18 cellular contexts compared by ENCODE assay signal in the genomic region with DNA sequence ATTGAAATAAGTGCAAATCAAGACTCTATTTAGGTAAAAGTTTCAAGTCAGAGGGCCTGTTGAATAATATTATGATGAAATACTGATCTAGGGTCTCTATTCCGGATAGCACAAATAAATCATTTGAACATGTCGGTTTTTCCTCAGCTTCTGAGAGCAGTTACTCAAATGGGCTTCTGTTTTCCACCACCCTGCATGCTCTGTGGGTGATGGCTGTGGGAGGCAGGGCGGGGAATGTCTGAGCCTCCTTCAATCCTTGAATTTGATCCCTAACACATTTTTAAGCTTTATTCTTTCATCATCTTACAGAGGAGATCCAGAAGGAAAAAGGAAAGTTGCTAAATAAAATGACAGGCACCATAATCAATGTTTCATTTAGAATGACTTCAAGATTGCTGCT. TPM values are rescaled to one million over a fixed set of nuclear protein-coding genes. Genes with fewer than 3 reads are reported as not detected.
DNase-seq lines count a peak whose midpoint lies in the region; ATAC-seq and TF ChIP-seq lines count a peak whose summit lies in the region.
"Had no signal": no experiment of that assay in that cellular context is flagged by ENCODE, and none has a peak within 500 bp of the region (broad histone marks: within the 10 kb centered on the region; RNA-seq: fewer than 3 reads in every experiment).

No MANE protein-coding gene starts in this region.

- no peaks in the 10 kb centered on the region for H4K20me1 ChIP-seq in smooth muscle cell (ENCODE audit: low read depth)

- H3K27me3 ChIP-seq in ascending aorta: no peaks in the 10 kb centered on the region
- H3K27me3 ChIP-seq in left ventricle myocardium inferior (ENCODE audit: low read depth): peaks cover 19% of the 10 kb centered on the region
- no peaks in the 10 kb centered on the region for H3K27me3 ChIP-seq in smooth muscle cell (ENCODE audit: low read depth)
- H3K27me3 ChIP-seq in CD4-positive, alpha-beta memory T cell (ENCODE audit: insufficient read depth, low read length): no peaks in the 10 kb centered on the region

- H3K4me3 ChIP-seq in ascending aorta (peak overlapping the region in 1 of 2 donors; percentile 98), left ventricle myocardium inferior (peak overlapping the region; percentile 45), smooth muscle cell (peak overlapping the region; percentile 0), foreskin fibroblast (ENCODE audit: low read depth in 1 of 2, low read length in 2 of 2) (no peak overlapping the region)
- no peak overlapping the region for H3K4me3 ChIP-seq in CD4-positive, alpha-beta memory T cell (ENCODE audit: low read length in 2 of 2)
- H3K4me3 ChIP-seq: HAP-1 had no signal

- peak overlapping the region; percentile 86 for H3K4me2 ChIP-seq in smooth muscle cell

- no peak overlapping the region for H3K27ac Mint-ChIP-seq in endothelial cell (ENCODE audit: unreplicated experiment)
- H3K27ac Mint-ChIP-seq in activated CD8-positive, alpha-beta T cell treated with anti-CD3 and anti-CD28 coated beads, Interleukin-2, amount 10 ng/mL, durations not matched to agents 7 days and 5 days: no peak overlapping the region
- no peak overlapping the region for H3K27ac Mint-ChIP-seq in CD4-positive, alpha-beta memory T cell
- H3K27ac Mint-ChIP-seq: T-helper 17 cell had no signal

- no peaks in the 10 kb centered on the region for H3K27me3 Mint-ChIP-seq in endothelial cell (ENCODE audit: unreplicated experiment)
- H3K27me3 Mint-ChIP-seq in activated CD8-positive, alpha-beta T cell treated with anti-CD3 and anti-CD28 coated beads, Interleukin-2, amount 10 ng/mL, durations not matched to agents 7 days and 5 days (ENCODE audit: low read depth): peaks cover 2% of the 10 kb centered on the region
- H3K27me3 Mint-ChIP-seq in CD4-positive, alpha-beta memory T cell: no peaks in the 10 kb centered on the region

- no peak for ATAC-seq in activated CD8-positive, alpha-beta T cell treated with anti-CD3 and anti-CD28 coated beads, Interleukin-2, amount 10 ng/mL, durations not matched to agents 7 days and 5 days
- ATAC-seq: T-helper 17 cell had no signal

- POLR2A ChIA-PET in activated CD8-positive, alpha-beta T cell treated with anti-CD3 and anti-CD28 coated beads, Interleukin-2, amount 10 ng/mL, durations not matched to agents 7 days and 5 days (lab: Charles Lee): no interaction called here
- POLR2A ChIA-PET in CD4-positive, alpha-beta memory T cell (lab: Charles Lee; ENCODE audit: partially characterized antibody): no interaction called here

- H3K79me2 ChIP-seq in smooth muscle cell (ENCODE audit: low read depth): peaks cover 70% of the 10 kb centered on the region

- H3K9ac ChIP-seq in smooth muscle cell (ENCODE audit: low read depth): no peak overlapping the region

- DNase-seq in A172 (ENCODE audit: low spot score) (peak; percentile 28), ascending aorta (ENCODE audit: low spot score in 2 of 2) (no peak), left ventricle myocardium inferior (no peak), smooth muscle cell (lab: John Stamatoyannopoulos, UW; ENCODE audit: unreplicated experiment) (no peak), foreskin fibroblast (no peak), endothelial cell (ENCODE audit: low spot score) (no peak)
- no peak for DNase-seq in activated CD8-positive, alpha-beta T cell treated with anti-CD3 and anti-CD28 coated beads, Interleukin-2, amount 10 ng/mL, durations not matched to agents 7 days and 5 days
- no peak for DNase-seq in CD4-positive, alpha-beta memory T cell
- DNase-seq: activated naive CD4-positive, alpha-beta T cell; activated T-cell treated with anti-CD3 and anti-CD28 coated beads for 4 hours; DMS 273 treated with DMSO at 0.1 percent for 48 hours; NCI-H146; SIG-M5; T-helper 17 cell had no signal

- peak overlapping the region; percentile 36 for H2AFZ ChIP-seq in smooth muscle cell (ENCODE audit: low read depth)

- CTCF ChIA-PET in activated CD8-positive, alpha-beta T cell treated with anti-CD3 and anti-CD28 coated beads, Interleukin-2, amount 10 ng/mL, durations not matched to agents 7 days and 5 days (lab: Charles Lee): no interaction called here
- CTCF ChIA-PET in CD4-positive, alpha-beta memory T cell (lab: Charles Lee; ENCODE audit: partially characterized antibody): no interaction called here

- H3K9me3 Mint-ChIP-seq in endothelial cell (ENCODE audit: unreplicated experiment): no peaks in the 10 kb centered on the region
- no peaks in the 10 kb centered on the region for H3K9me3 Mint-ChIP-seq in activated CD8-positive, alpha-beta T cell treated with anti-CD3 and anti-CD28 coated beads, Interleukin-2, amount 10 ng/mL, durations not matched to agents 7 days and 5 days (ENCODE audit: insufficient read depth)
- H3K9me3 Mint-ChIP-seq in CD4-positive, alpha-beta memory T cell: peaks cover 0 to 3% (median 0%) of the 10 kb centered on the region in 8 donors

- H3K27ac ChIP-seq in ascending aorta (peak overlapping the region; percentile 93 to 96), left ventricle myocardium inferior (replicated peaks) (peak overlapping the region; percentile 92), smooth muscle cell (ENCODE audit: low read depth) (peak overlapping the region; percentile 84)
- H3K27ac ChIP-seq in CD4-positive, alpha-beta memory T cell (ENCODE audit: low read depth, low read length): no peak overlapping the region
- H3K27ac ChIP-seq: C4-2B, neutrophil, VCaP had no signal

- H3K36me3 ChIP-seq in ascending aorta: no peaks in the 10 kb centered on the region
- no peaks in the 10 kb centered on the region for H3K36me3 ChIP-seq in left ventricle myocardium inferior
- H3K36me3 ChIP-seq in smooth muscle cell (ENCODE audit: low read depth): no peaks in the 10 kb centered on the region
- no peaks in the 10 kb centered on the region for H3K36me3 ChIP-seq in CD4-positive, alpha-beta memory T cell (ENCODE audit: insufficient read depth, low read length)
- H3K36me3 ChIP-seq: HAP-1, neutrophil had no signal

- 7% methylated on average over 3 of the region's 3 CpGs for WGBS in smooth muscle cell (ENCODE audit: low lambda C conversion rate)

- no peak overlapping the region for H3K4me3 Mint-ChIP-seq in endothelial cell (ENCODE audit: unreplicated experiment)
- H3K4me3 Mint-ChIP-seq in activated CD8-positive, alpha-beta T cell treated with anti-CD3 and anti-CD28 coated beads, Interleukin-2, amount 10 ng/mL, durations not matched to agents 7 days and 5 days: no peak overlapping the region
- H3K4me3 Mint-ChIP-seq in CD4-positive, alpha-beta memory T cell: no peak overlapping the region
- H3K4me3 Mint-ChIP-seq: T-helper 17 cell had no signal

- H3K9me3 ChIP-seq in ascending aorta (no peaks in the 10 kb centered on the region), left ventricle myocardium inferior (replicated peaks) (no peaks in the 10 kb centered on the region), smooth muscle cell (replicated peaks; ENCODE audit: low read depth) (no peaks in the 10 kb centered on the region)
- no peaks in the 10 kb centered on the region for H3K9me3 ChIP-seq in CD4-positive, alpha-beta memory T cell (ENCODE audit: control insufficient read depth in 1 of 2, low read length in 2 of 2)
- H3K9me3 ChIP-seq: HAP-1, neutrophil had no signal

- TF ChIP-seq CTCF in ascending aorta (IDR thresholded peaks at IDR 0.05) (no peak), left ventricle myocardium inferior (IDR thresholded peaks at IDR 0.05; ENCODE audit: borderline replicate concordance) (no peak), smooth muscle cell (IDR thresholded peaks at IDR 0.05; ENCODE audit: borderline replicate concordance, insufficient read depth, poor library complexity, severe bottlenecking) (no peak), foreskin fibroblast (IDR thresholded peaks at IDR 0.05; ENCODE audit: low read depth, low read length) (no peak), endothelial cell (IDR thresholded peaks at IDR 0.05; ENCODE audit: unreplicated experiment) (no peak)

- H3K4me1 ChIP-seq in ascending aorta: peaks cover 0 to 2% of the 10 kb centered on the region in 2 donors
- H3K4me1 ChIP-seq in left ventricle myocardium inferior: no peaks in the 10 kb centered on the region
- H3K4me1 ChIP-seq in smooth muscle cell (ENCODE audit: low read depth): peaks cover 6% of the 10 kb centered on the region
- H3K4me1 ChIP-seq in CD4-positive, alpha-beta memory T cell (ENCODE audit: insufficient read depth, low read length): no peaks in the 10 kb centered on the region
- H3K4me1 ChIP-seq: HAP-1 had no signal

- H3F3A ChIP-seq in smooth muscle cell (ENCODE audit: low read depth): peaks cover 21% of the 10 kb centered on the region

- no peaks in the 10 kb centered on the region for H3K4me1 Mint-ChIP-seq in endothelial cell (ENCODE audit: unreplicated experiment)
- no peaks in the 10 kb centered on the region for H3K4me1 Mint-ChIP-seq in activated CD8-positive, alpha-beta T cell treated with anti-CD3 and anti-CD28 coated beads, Interleukin-2, amount 10 ng/mL, durations not matched to agents 7 days and 5 days (ENCODE audit: low read depth)
- H3K4me1 Mint-ChIP-seq in CD4-positive, alpha-beta memory T cell: no peaks in the 10 kb centered on the region
- H3K4me1 Mint-ChIP-seq: T-helper 17 cell had no signal

- intact Hi-C loops in ascending aorta (cut with DNase I) (loop anchor here (10.0 kb wide), 2 partner anchors 785 to 1085 kb away; partner anchors contain the start of genes BMPR1B and PDLIM5), left ventricle myocardium inferior (cut with micrococcal nuclease) (no loop called here)
- intact Hi-C loops in CD4-positive, alpha-beta memory T cell (cut with micrococcal nuclease): no loop called here

- H3K36me3 Mint-ChIP-seq in endothelial cell (ENCODE audit: low read depth, unreplicated experiment): no peaks in the 10 kb centered on the region
- H3K36me3 Mint-ChIP-seq in activated CD8-positive, alpha-beta T cell treated with anti-CD3 and anti-CD28 coated beads, Interleukin-2, amount 10 ng/mL, durations not matched to agents 7 days and 5 days (ENCODE audit: low read depth): no peaks in the 10 kb centered on the region
- no peaks in the 10 kb centered on the region for H3K36me3 Mint-ChIP-seq in CD4-positive, alpha-beta memory T cell

RNA-seq across cellular contexts. Expression of gene UNC5C, which starts 8.5 kb away (rescaled TPM):
- total RNA-seq in A172 (2014; rRNA removed; shearing (Covaris generic)): 17.4 and 20.0 TPM in 2 replicates
- total RNA-seq in ascending aorta: 13.3 TPM
- total RNA-seq in left ventricle myocardium inferior: 2.0 TPM
- 15.6 and 15.7 TPM in 2 replicates for total RNA-seq in smooth muscle cell
- polyA plus RNA-seq in smooth muscle cell: 2.0 and 5.7 TPM in 2 replicates
- 0.97 TPM for total RNA-seq in endothelial cell (ENCODE audit: unreplicated experiment)
- not detected for total RNA-seq in activated CD8-positive, alpha-beta T cell treated with anti-CD3 and anti-CD28 coated beads, Interleukin-2, amount 10 ng/mL, durations not matched to agents 7 days and 5 days
- total RNA-seq in CD4-positive, alpha-beta memory T cell: not detected
- polyA plus RNA-seq in CD4-positive, alpha-beta memory T cell: not detected

Comparison
In these comparisons a context has a peak if more than half of its experiments do, and no peak if none do; other contexts are left out.
1. H3K4me3 ChIP-seq: peak in left ventricle myocardium inferior (single experiment) and smooth muscle cell (single experiment); none in foreskin fibroblast (0 of 2) and CD4-positive, alpha-beta memory T cell (0 of 2).